ENCODE assay signal across 18 cellular contexts in genomic region chr2:205739618-205740017, GRCh38. TPM values are rescaled to one million over a fixed set of nuclear protein-coding genes. Genes with fewer than 3 reads are reported as not detected.
DNase-seq lines count a peak whose midpoint lies in the region; ATAC-seq and TF ChIP-seq lines count a peak whose summit lies in the region.
"Had no signal": no experiment of that assay in that cellular context is flagged by ENCODE, and none has a peak within 500 bp of the region (broad histone marks: within the 10 kb centered on the region; RNA-seq: fewer than 3 reads in every experiment).

No MANE protein-coding gene starts in this region.

- H3K4me1 Mint-ChIP-seq in nephron = peaks cover 32% of the 10 kb centered on the region
- H3K4me1 Mint-ChIP-seq in naive thymus-derived CD4-positive, alpha-beta T cell = peaks cover 0 to 2% (median 0%) of the 10 kb centered on the region in 7 donors
- H3K4me1 Mint-ChIP-seq: CD4-positive, CD25-positive, alpha-beta regulatory T cell had no signal

- H3K9ac ChIP-seq in MM.1S (ENCODE audit: low read length) = no peak overlapping the region

- no peaks in the 10 kb centered on the region for H3K27me3 Mint-ChIP-seq in nephron (ENCODE audit: low read depth)
- H3K27me3 Mint-ChIP-seq in naive thymus-derived CD4-positive, alpha-beta T cell = peaks cover 0 to 12% (median 0%) of the 10 kb centered on the region in 5 donors

- H3K9me3 ChIP-seq in MM.1S (replicated peaks; ENCODE audit: insufficient read depth, low read length) = no peaks in the 10 kb centered on the region
- no peaks in the 10 kb centered on the region for H3K9me3 ChIP-seq in left ventricle myocardium inferior (replicated peaks)
- H3K9me3 ChIP-seq in naive thymus-derived CD4-positive, alpha-beta T cell (ENCODE audit: control insufficient read depth in 2 of 3, low read length in 3 of 3) = no peaks in the 10 kb centered on the region
- H3K9me3 ChIP-seq: HAP-1, Peyer's patch had no signal

- no peak overlapping the region for H3K4me3 Mint-ChIP-seq in nephron
- no peak overlapping the region for H3K4me3 Mint-ChIP-seq in naive thymus-derived CD4-positive, alpha-beta T cell
- H3K4me3 Mint-ChIP-seq: CD4-positive, CD25-positive, alpha-beta regulatory T cell; GM23338 had no signal

- CTCF ChIA-PET in naive thymus-derived CD4-positive, alpha-beta T cell (lab: Charles Lee) = no interaction called here

- H3K4me1 ChIP-seq in MM.1S (ENCODE audit: low read length) (no peaks in the 10 kb centered on the region), left ventricle myocardium inferior (peaks cover 11% of the 10 kb centered on the region)
- no peaks in the 10 kb centered on the region for H3K4me1 ChIP-seq in naive thymus-derived CD4-positive, alpha-beta T cell (ENCODE audit: control insufficient read depth in 2 of 2, insufficient read depth in 2 of 2, low read length in 2 of 2)

- no peak overlapping the region for H3K4me3 ChIP-seq in MM.1S (ENCODE audit: low read length)
- H3K4me3 ChIP-seq in left ventricle myocardium inferior = no peak overlapping the region
- H3K4me3 ChIP-seq in naive thymus-derived CD4-positive, alpha-beta T cell (ENCODE audit: low read length) = no peak overlapping the region
- H3K4me3 ChIP-seq: GM23338, HAP-1, Peyer's patch had no signal

- peak; percentile 94 for DNase-seq in NCI-H2171 treated with DMSO at 0.1 percent for 48 hours (lab: John Stamatoyannopoulos, UW)
- DNase-seq in NCI-H82 treated with DMSO at 0.1 percent for 48 hours (lab: John Stamatoyannopoulos, UW; ENCODE audit: unreplicated experiment) = peak; percentile 86
- DNase-seq in MM.1S = no peak
- DNase-seq in left ventricle myocardium inferior = no peak
- no peak for DNase-seq in naive thymus-derived CD4-positive, alpha-beta T cell
- DNase-seq: CD4-positive, CD25-positive, alpha-beta regulatory T cell; DMS79 treated with DMSO at 0.1 percent for 48 hours; KG1; NCI-H1105; NCI-H146; NCI-H2081; NCI-H510A; NCI-H774; Peyer's patch had no signal

- no peaks in the 10 kb centered on the region for H3K9me3 Mint-ChIP-seq in nephron
- H3K9me3 Mint-ChIP-seq in naive thymus-derived CD4-positive, alpha-beta T cell = peaks cover 0 to 3% (median 0%) of the 10 kb centered on the region in 11 donors
- H3K9me3 Mint-ChIP-seq: CD4-positive, CD25-positive, alpha-beta regulatory T cell; GM23338 had no signal

- H3K27me3 ChIP-seq in MM.1S (replicated peaks; ENCODE audit: insufficient read depth, low read length) = no peaks in the 10 kb centered on the region
- H3K27me3 ChIP-seq in left ventricle myocardium inferior (ENCODE audit: low read depth) = no peaks in the 10 kb centered on the region
- H3K27me3 ChIP-seq in naive thymus-derived CD4-positive, alpha-beta T cell (ENCODE audit: control insufficient read depth in 2 of 2, insufficient read depth in 2 of 2, low read length in 2 of 2) = no peaks in the 10 kb centered on the region
- H3K27me3 ChIP-seq: Peyer's patch had no signal

- peak overlapping the region in 2 of 3 experiments; percentile 1 to 35 for H3K27ac Mint-ChIP-seq in nephron
- H3K27ac Mint-ChIP-seq in naive thymus-derived CD4-positive, alpha-beta T cell = no peak overlapping the region
- H3K27ac Mint-ChIP-seq: CD4-positive, CD25-positive, alpha-beta regulatory T cell; GM23338 had no signal

- no peak for ATAC-seq in HG03045 (IDR thresholded peaks at IDR 0.05; ENCODE audit: unreplicated experiment)
- ATAC-seq in naive thymus-derived CD4-positive, alpha-beta T cell = no peak
- ATAC-seq: GM23338 had no signal

- no peak overlapping the region for H2AFZ ChIP-seq in MM.1S (ENCODE audit: low read length)
- H2AFZ ChIP-seq: GM23338 had no signal

- H3K36me3 ChIP-seq in MM.1S (replicated peaks; ENCODE audit: insufficient read depth, low read length) (no peaks in the 10 kb centered on the region), left ventricle myocardium inferior (peaks cover 17% of the 10 kb centered on the region)
- H3K36me3 ChIP-seq in naive thymus-derived CD4-positive, alpha-beta T cell (ENCODE audit: control insufficient read depth in 2 of 3, insufficient read depth in 3 of 3, low read length in 3 of 3) = no peaks in the 10 kb centered on the region
- H3K36me3 ChIP-seq: HAP-1 had no signal

- intact Hi-C loops in left ventricle myocardium inferior (cut with micrococcal nuclease) = loop anchor here (2.0 kb wide), 1 partner anchor 25 kb away; no protein-coding TSS in a partner anchor
- intact Hi-C loops in naive thymus-derived CD4-positive, alpha-beta T cell (cut with micrococcal nuclease) = no loop called here

- no peaks in the 10 kb centered on the region for H3K79me2 ChIP-seq in MM.1S (ENCODE audit: low read length)

- H3K4me2 ChIP-seq in MM.1S (ENCODE audit: low read depth, low read length) = no peak overlapping the region
- H3K4me2 ChIP-seq: GM23338 had no signal

- POLR2A ChIA-PET in naive thymus-derived CD4-positive, alpha-beta T cell (lab: Charles Lee) = no interaction called here

- no peaks in the 10 kb centered on the region for H3F3A ChIP-seq in MM.1S (ENCODE audit: insufficient read depth, low read length)

- TF ChIP-seq CTCF in nephron (IDR thresholded peaks at IDR 0.05; ENCODE audit: unreplicated experiment in 3 of 3) (no peak), MM.1S (IDR thresholded peaks at IDR 0.05; ENCODE audit: low read length) (no peak), left ventricle myocardium inferior (IDR thresholded peaks at IDR 0.05; ENCODE audit: borderline replicate concordance) (no peak)

- H4K20me1 ChIP-seq in MM.1S (ENCODE audit: insufficient read depth, low read length) = no peaks in the 10 kb centered on the region

- H3K9me2 ChIP-seq in MM.1S (replicated peaks; ENCODE audit: insufficient read depth, low read length) = no peaks in the 10 kb centered on the region

- H3K36me3 Mint-ChIP-seq in nephron (ENCODE audit: low read depth) = peaks cover 74% of the 10 kb centered on the region
- peaks cover 0 to 8% (median 0%) of the 10 kb centered on the region in 5 donors for H3K36me3 Mint-ChIP-seq in naive thymus-derived CD4-positive, alpha-beta T cell
- H3K36me3 Mint-ChIP-seq: CD4-positive, CD25-positive, alpha-beta regulatory T cell had no signal

- H3K27ac ChIP-seq in MM.1S (ENCODE audit: low read length) (no peak overlapping the region), left ventricle myocardium inferior (replicated peaks) (no peak overlapping the region)
- H3K27ac ChIP-seq in naive thymus-derived CD4-positive, alpha-beta T cell (ENCODE audit: low read depth, low read length) = no peak overlapping the region

RNA-seq across cellular contexts. Expression of gene NRP2, which starts 57.3 kb away (rescaled TPM):
- 7.6 TPM for total RNA-seq in left ventricle myocardium inferior
- total RNA-seq in naive thymus-derived CD4-positive, alpha-beta T cell = 10 to 100 TPM in 1 of 5 experiments, 1 to 10 TPM in 3, under 1 TPM in 1; 0.50 to 23.7 (median 2.2) TPM
- under 1 TPM; 0.35 to 0.51 TPM for polyA plus RNA-seq in naive thymus-derived CD4-positive, alpha-beta T cell
- total RNA-seq: CD4-positive, CD25-positive, alpha-beta regulatory T cell had no signal

Comparison
In these comparisons a context has a peak if more than half of its experiments do, and no peak if none do; other contexts are left out.
1. DNase-seq: peak in NCI-H2171 treated with DMSO at 0.1 percent for 48 hours (single experiment) and NCI-H82 treated with DMSO at 0.1 percent for 48 hours (single experiment); none in MM.1S (single experiment), left ventricle myocardium inferior (single experiment) and naive thymus-derived CD4-positive, alpha-beta T cell (0 of 9).
2. H3K27ac Mint-ChIP-seq: peak in nephron (2 of 3); none in naive thymus-derived CD4-positive, alpha-beta T cell (0 of 9).